ENCODE assay signal across 8 cellular contexts in genomic region chr15:81155375-81156218, GRCh38. TPM values are rescaled to one million over a fixed set of nuclear protein-coding genes. Genes with fewer than 3 reads are reported as not detected.
DNase-seq lines count a peak whose midpoint lies in the region; ATAC-seq lines count a peak whose summit lies in the region.

No MANE protein-coding gene starts in this region.

- ATAC-seq in Right ventricle myocardium inferior = peak; percentile 43
- peak; percentile 51 for ATAC-seq in left ventricle myocardium superior
- no peak for ATAC-seq in HG03460 (IDR thresholded peaks at IDR 0.05; ENCODE audit: unreplicated experiment)

- H3K9me3 Mint-ChIP-seq in activated CD4-positive, alpha-beta T cell treated with anti-CD3 and anti-CD28 coated beads, Interleukin-2, amount 10 ng/mL, durations not matched to agents 7 days and 5 days = no peaks in the 10 kb centered on the region

- H3K27me3 Mint-ChIP-seq in activated CD4-positive, alpha-beta T cell treated with anti-CD3 and anti-CD28 coated beads, Interleukin-2, amount 10 ng/mL, durations not matched to agents 7 days and 5 days = peaks cover 8% of the 10 kb centered on the region

- H3K4me1 Mint-ChIP-seq in activated CD4-positive, alpha-beta T cell treated with anti-CD3 and anti-CD28 coated beads, Interleukin-2, amount 10 ng/mL, durations not matched to agents 7 days and 5 days = peaks cover 2% of the 10 kb centered on the region

- POLR2A ChIA-PET in activated CD4-positive, alpha-beta T cell treated with anti-CD3 and anti-CD28 coated beads, Interleukin-2, amount 10 ng/mL, durations not matched to agents 7 days and 5 days (lab: Charles Lee) = interaction anchor here (0.7 to 1.0 kb wide), 2 partner anchors 110 to 1380 kb away, joined by 4 to 6 read pairs; no protein-coding TSS in a partner anchor

- no peaks in the 10 kb centered on the region for H3K36me3 Mint-ChIP-seq in activated CD4-positive, alpha-beta T cell treated with anti-CD3 and anti-CD28 coated beads, Interleukin-2, amount 10 ng/mL, durations not matched to agents 7 days and 5 days (ENCODE audit: low read depth)

- CTCF ChIA-PET in activated CD4-positive, alpha-beta T cell treated with anti-CD3 and anti-CD28 coated beads, Interleukin-2, amount 10 ng/mL, durations not matched to agents 7 days and 5 days (lab: Charles Lee) = interaction anchor here (1.2 to 3.0 kb wide), 2 partner anchors 36 to 111 kb away, joined by 3 to 19 read pairs; no protein-coding TSS in a partner anchor

- no peak for DNase-seq in Right ventricle myocardium inferior (ENCODE audit: missing footprints)
- no peak for DNase-seq in cardiac septum (ENCODE audit: low spot score)
- DNase-seq in NAMALWA (ENCODE audit: low spot score) = peak; percentile 76
- peak; percentile 30 for DNase-seq in activated CD4-positive, alpha-beta T cell treated with anti-CD3 and anti-CD28 coated beads, Interleukin-2, amount 10 ng/mL, durations not matched to agents 7 days and 5 days
- DNase-seq in left ventricle myocardium superior = no peak
- DNase-seq in skeletal muscle cell (ENCODE audit: low read depth) = peak; percentile 49
- DNase-seq in T-helper 9 cell = no peak

- H3K27ac Mint-ChIP-seq in activated CD4-positive, alpha-beta T cell treated with anti-CD3 and anti-CD28 coated beads, Interleukin-2, amount 10 ng/mL, durations not matched to agents 7 days and 5 days = no peak overlapping the region

- intact Hi-C loops in Right ventricle myocardium inferior (cut with DNase I) = loop anchor here (2.0 to 5.0 kb wide), 2 partner anchors 48 to 111 kb away; no protein-coding TSS in a partner anchor
- intact Hi-C loops in cardiac septum (cut with DNase I) = loop anchor here (2.0 kb wide), 1 partner anchor 111 kb away; no protein-coding TSS in a partner anchor
- intact Hi-C loops in left ventricle myocardium superior (cut with micrococcal nuclease) = loop anchor here (5.0 kb wide), 1 partner anchor 112 kb away; no protein-coding TSS in a partner anchor

- H3K4me3 Mint-ChIP-seq in activated CD4-positive, alpha-beta T cell treated with anti-CD3 and anti-CD28 coated beads, Interleukin-2, amount 10 ng/mL, durations not matched to agents 7 days and 5 days = no peak overlapping the region

- H3K4me3 ChIP-seq in skeletal muscle cell (ENCODE audit: low read depth, low read length) = no peak overlapping the region

RNA-seq across cellular contexts. Expression of gene CFAP161, which starts 21.5 kb away (rescaled TPM):
- 0.38 TPM for total RNA-seq in Right ventricle myocardium inferior
- 1.7 TPM for total RNA-seq in cardiac septum
- total RNA-seq in activated CD4-positive, alpha-beta T cell treated with anti-CD3 and anti-CD28 coated beads, Interleukin-2, amount 10 ng/mL, durations not matched to agents 7 days and 5 days = not detected
- 0.94 TPM for total RNA-seq in left ventricle myocardium superior

RNA-seq across cellular contexts. Expression of gene IL16, which starts 41.1 kb away (rescaled TPM):
- total RNA-seq in Right ventricle myocardium inferior (3.7 TPM), cardiac septum (2.5 TPM), left ventricle myocardium superior (5.5 TPM)
- 100 to 1,000 TPM; 239 to 242 TPM for total RNA-seq in activated CD4-positive, alpha-beta T cell treated with anti-CD3 and anti-CD28 coated beads, Interleukin-2, amount 10 ng/mL, durations not matched to agents 7 days and 5 days

Comparison
In these comparisons a context has a peak if more than half of its experiments do, and no peak if none do; other contexts are left out.
1. DNase-seq: peak in NAMALWA (single experiment), activated CD4-positive, alpha-beta T cell treated with anti-CD3 and anti-CD28 coated beads, Interleukin-2, amount 10 ng/mL, durations not matched to agents 7 days and 5 days (single experiment) and skeletal muscle cell (single experiment); none in Right ventricle myocardium inferior (single experiment), cardiac septum (single experiment), left ventricle myocardium superior (single experiment) and T-helper 9 cell (single experiment).
2. RNA of gene IL16, which starts 41.1 kb away (total RNA-seq): 239 to 242 TPM in activated CD4-positive, alpha-beta T cell treated with anti-CD3 and anti-CD28 coated beads, Interleukin-2, amount 10 ng/mL, durations not matched to agents 7 days and 5 days; 5.5 TPM in left ventricle myocardium superior (single experiment), 3.7 TPM in Right ventricle myocardium inferior (single experiment) and 2.5 TPM in cardiac septum (single experiment); every median in the first group is over 10 times any median in the second.